Comparison of ENCODE assay signal across 8 cellular contexts in genomic region chr19:5292453-5292842, GRCh38. TPM values are rescaled to one million over a fixed set of nuclear protein-coding genes. Genes with fewer than 3 reads are reported as not detected.
DNase-seq lines count a peak whose midpoint lies in the region; ATAC-seq, FAIRE-seq and TF ChIP-seq lines count a peak whose summit lies in the region.

No MANE protein-coding gene starts in this region.

- H3K36me3 Mint-ChIP-seq in T-cell (no peaks in the 10 kb centered on the region), neural crest cell (ENCODE audit: low read depth) (no peaks in the 10 kb centered on the region)

- FAIRE-seq in RCC 7860 (lab: Jason Lieb, UNC) = no peak

- peak; percentile 63 for DNase-seq in GM20000 (ENCODE audit: low spot score)
- DNase-seq in T-cell = peak in 14 of 34 experiments; percentile 7 to 28 (median 14)
- DNase-seq in neural crest cell (ENCODE audit: low read depth, low spot score) = no peak
- no peak for DNase-seq in DMS153 (lab: John Stamatoyannopoulos, UW)
- DNase-seq in RCC 7860 (ENCODE audit: low spot score) = no peak

- CTCF ChIA-PET in T-cell (lab: Charles Lee) = interaction anchor here (0.7 kb wide), 2 partner anchors 345 to 1949 kb away, joined by 3 to 5 read pairs; no protein-coding TSS in a partner anchor

- H3K4me3 Mint-ChIP-seq in T-cell = peak overlapping the region; percentile 62 to 77 (median 65)
- H3K4me3 Mint-ChIP-seq in neural crest cell = peak overlapping the region; percentile 84

- H3K27ac Mint-ChIP-seq in T-cell (no peak overlapping the region), neural crest cell (ENCODE audit: unreplicated experiment) (no peak overlapping the region)

- POLR2A ChIA-PET in T-cell (lab: Charles Lee) = no interaction called here

- H3K4me1 Mint-ChIP-seq in T-cell (peaks cover 14 to 19% (median 16%) of the 10 kb centered on the region in 3 donors), neural crest cell (peaks cover 42% of the 10 kb centered on the region)

- peak; percentile 24 to 40 (median 29) for ATAC-seq in T-cell (replicated peaks in 1 of 4)
- peak; percentile 4 for ATAC-seq in esophagus mucosa
- no peak for ATAC-seq in HG03469 (IDR thresholded peaks at IDR 0.05; ENCODE audit: unreplicated experiment)
- no peak for ATAC-seq in GM19452 (IDR thresholded peaks at IDR 0.05; ENCODE audit: unreplicated experiment)

- H3K9me3 Mint-ChIP-seq in T-cell (no peaks in the 10 kb centered on the region), neural crest cell (no peaks in the 10 kb centered on the region)

- TF ChIP-seq CTCF in GM20000 (IDR thresholded peaks at IDR 0.05; ENCODE audit: extremely low read depth, missing control alignments) (no peak), neural crest cell (conservative IDR thresholded peaks at IDR 0.05) (no peak)

- H3K27me3 Mint-ChIP-seq in T-cell (peaks cover 11 to 32% of the 10 kb centered on the region in 2 donors), neural crest cell (ENCODE audit: low read depth) (no peaks in the 10 kb centered on the region)

RNA-seq across cellular contexts. Expression of gene PTPRS, which starts 48.2 kb away (rescaled TPM):
- total RNA-seq in T-cell (1 to 10 TPM; 2.9 to 5.6 (median 4.1) TPM), esophagus mucosa (38.7 TPM), neural crest cell (333 and 357 TPM in 2 replicates)

Comparison
In these comparisons a context has a peak if more than half of its experiments do, and no peak if none do; other contexts are left out.
1. ATAC-seq: peak in T-cell (4 of 4) and esophagus mucosa (single experiment); none in HG03469 (single experiment) and GM19452 (single experiment).